In the genomic region with DNA sequence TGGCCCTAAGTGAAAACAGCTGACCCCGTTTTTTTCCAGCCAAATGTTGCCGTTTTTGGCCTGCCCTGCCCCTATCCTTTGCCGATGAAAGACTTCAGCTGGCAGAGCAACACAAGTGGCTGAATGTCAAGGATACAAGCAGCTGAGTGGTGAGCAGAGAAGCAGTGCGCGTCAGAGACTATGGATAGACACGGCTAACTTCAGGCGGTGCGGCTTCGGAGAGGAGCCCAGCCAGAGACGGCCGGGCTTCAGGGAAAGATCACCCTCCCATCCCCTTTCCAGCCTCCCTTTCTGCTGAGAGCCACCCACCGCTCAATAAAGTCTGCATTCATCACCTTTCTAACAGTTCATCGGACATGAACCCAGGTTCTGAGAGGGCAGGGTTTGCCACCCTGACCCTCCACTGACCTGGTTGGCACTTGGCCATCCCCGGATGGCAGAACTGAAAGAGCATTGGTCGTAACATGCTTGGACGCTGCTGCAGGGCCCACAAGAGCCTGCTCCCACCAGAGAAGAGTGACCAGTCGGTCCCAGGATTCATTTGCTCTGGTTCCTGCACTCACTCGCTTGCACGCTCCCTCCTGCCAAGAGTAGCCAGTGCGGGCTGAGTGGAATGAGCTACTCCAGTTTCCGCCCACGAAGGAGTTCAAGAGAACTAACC, we compare ENCODE assay signal across 13 cellular contexts.
DNase-seq lines count a peak whose midpoint lies in the region; ATAC-seq and TF ChIP-seq lines count a peak whose summit lies in the region.
"Had no signal": no experiment of that assay in that cellular context is flagged by ENCODE, and none has a peak within 500 bp of the region (broad histone marks: within the 10 kb centered on the region; RNA-seq: fewer than 3 reads in every experiment).

No MANE protein-coding gene starts in this region.

- no peak for TF ChIP-seq POLR2A in ovary (IDR thresholded peaks at IDR 0.05)

- POLR2A ChIA-PET in naive thymus-derived CD8-positive, alpha-beta T cell (lab: Charles Lee): no interaction called here

- no peaks in the 10 kb centered on the region for H3K27me3 Mint-ChIP-seq in activated T-helper 17 cell treated with anti-CD3 and anti-CD28 coated beads, Interleukin-2, amount 50 U/mL, for 72 hours
- no peaks in the 10 kb centered on the region for H3K27me3 Mint-ChIP-seq in naive thymus-derived CD8-positive, alpha-beta T cell
- H3K27me3 Mint-ChIP-seq: activated CD4-positive, alpha-beta T cell treated with anti-CD3 and anti-CD28 coated beads for 36 hours; dendritic cell treated with granulocyte-macrophage colony-stimulating factor and Interleukin-4, amounts not matched to agents 40 ng/mL and 50 ng/mL, for 4 days had no signal

- no peak overlapping the region for H3K27ac Mint-ChIP-seq in activated T-helper 17 cell treated with anti-CD3 and anti-CD28 coated beads, Interleukin-2, amount 50 U/mL, for 72 hours
- H3K27ac Mint-ChIP-seq in naive thymus-derived CD8-positive, alpha-beta T cell: peak overlapping the region in 1 of 10 donors; percentile 60
- H3K27ac Mint-ChIP-seq: activated CD4-positive, alpha-beta T cell treated with anti-CD3 and anti-CD28 coated beads for 36 hours; dendritic cell treated with granulocyte-macrophage colony-stimulating factor and Interleukin-4, amounts not matched to agents 40 ng/mL and 50 ng/mL, for 4 days had no signal

- peak overlapping the region in 1 of 2 donors; percentile 74 for H3K27ac ChIP-seq in ovary
- H3K27ac ChIP-seq: BLaER1 had no signal

- peaks cover 2% of the 10 kb centered on the region for H3K4me1 ChIP-seq in ovary (ENCODE audit: insufficient read depth)
- H3K4me1 ChIP-seq: BLaER1 had no signal

- H3K4me3 Mint-ChIP-seq in activated T-helper 17 cell treated with anti-CD3 and anti-CD28 coated beads, Interleukin-2, amount 50 U/mL, for 72 hours: no peak overlapping the region
- no peak overlapping the region for H3K4me3 Mint-ChIP-seq in naive thymus-derived CD8-positive, alpha-beta T cell
- H3K4me3 Mint-ChIP-seq: activated CD4-positive, alpha-beta T cell treated with anti-CD3 and anti-CD28 coated beads for 36 hours; dendritic cell treated with granulocyte-macrophage colony-stimulating factor and Interleukin-4, amounts not matched to agents 40 ng/mL and 50 ng/mL, for 4 days had no signal

- no peaks in the 10 kb centered on the region for H3K36me3 ChIP-seq in ovary
- H3K36me3 ChIP-seq: BLaER1 had no signal

- no peaks in the 10 kb centered on the region for H3K4me1 Mint-ChIP-seq in activated T-helper 17 cell treated with anti-CD3 and anti-CD28 coated beads, Interleukin-2, amount 50 U/mL, for 72 hours
- H3K4me1 Mint-ChIP-seq in naive thymus-derived CD8-positive, alpha-beta T cell: no peaks in the 10 kb centered on the region
- H3K4me1 Mint-ChIP-seq: activated CD4-positive, alpha-beta T cell treated with anti-CD3 and anti-CD28 coated beads for 36 hours had no signal

- no peak for TF ChIP-seq EP300 in ovary (IDR thresholded peaks at IDR 0.05)

- H3K9me3 ChIP-seq in ovary: no peaks in the 10 kb centered on the region
- H3K9me3 ChIP-seq: BLaER1 had no signal

- no peaks in the 10 kb centered on the region for H3K9me3 Mint-ChIP-seq in activated T-helper 17 cell treated with anti-CD3 and anti-CD28 coated beads, Interleukin-2, amount 50 U/mL, for 72 hours
- peaks cover 0 to 9% (median 0%) of the 10 kb centered on the region in 9 donors for H3K9me3 Mint-ChIP-seq in naive thymus-derived CD8-positive, alpha-beta T cell
- H3K9me3 Mint-ChIP-seq: dendritic cell treated with granulocyte-macrophage colony-stimulating factor and Interleukin-4, amounts not matched to agents 40 ng/mL and 50 ng/mL, for 4 days had no signal

- no peaks in the 10 kb centered on the region for H3K27me3 ChIP-seq in ovary

- WGBS in ovary, 3 donors: 42 to 50% (median 49%) methylated on average over 22 of the region's 22 CpGs

- TF ChIP-seq CTCF in AG10803 (conservative IDR thresholded peaks at IDR 0.05; ENCODE audit: low read length) (no peak), ovary (IDR thresholded peaks at IDR 0.05) (no peak)

- intact Hi-C loops in left cardiac atrium (cut with DNase I) (no loop called here), ovary (cut with DNase I) (no loop called here)

- no peaks in the 10 kb centered on the region for H3K36me3 Mint-ChIP-seq in activated T-helper 17 cell treated with anti-CD3 and anti-CD28 coated beads, Interleukin-2, amount 50 U/mL, for 72 hours (ENCODE audit: low read depth)
- H3K36me3 Mint-ChIP-seq in naive thymus-derived CD8-positive, alpha-beta T cell: peaks cover 0 to 4% (median 0%) of the 10 kb centered on the region in 3 donors

- peak; percentile 20 for DNase-seq in AG10803 (ENCODE audit: low read depth)
- DNase-seq in left cardiac atrium: peak; percentile 49
- DNase-seq in ovary: peak; percentile 68 to 77 (median 74)
- DNase-seq in NCI-H2029 (lab: John Stamatoyannopoulos, UW): no peak
- no peak for DNase-seq in naive thymus-derived CD8-positive, alpha-beta T cell
- DNase-seq: activated CD4-positive, alpha-beta T cell treated with anti-CD3 and anti-CD28 coated beads for 36 hours; Karpas-422; stimulated activated naive CD4-positive, alpha-beta T cell treated with Interleukin-2 at 50 U/mL for 16 hours had no signal

- peak; percentile 93 for ATAC-seq in SK-N-SH treated with all-trans-retinoic acid at 6 μM for 48 hours
- peak; percentile 89 to 97 for ATAC-seq in left cardiac atrium
- ATAC-seq in activated T-helper 17 cell treated with anti-CD3 and anti-CD28 coated beads, Interleukin-2, amount 50 U/mL, for 72 hours (replicated peaks): no peak
- no peak for ATAC-seq in GM21360 (IDR thresholded peaks at IDR 0.05; ENCODE audit: unreplicated experiment)
- ATAC-seq in naive thymus-derived CD8-positive, alpha-beta T cell: no peak
- ATAC-seq: activated CD4-positive, alpha-beta T cell treated with anti-CD3 and anti-CD28 coated beads for 36 hours had no signal

- H3K4me3 ChIP-seq in AG10803 (ENCODE audit: low read length) (peak overlapping the region; percentile 20; the same call in 1 of the 2 replicates), ovary (peak overlapping the region; percentile 10)
- H3K4me3 ChIP-seq: BLaER1 had no signal

TF ChIP-seq in SK-N-SH treated with all-trans-retinoic acid at 6 μM for 48 hours, 23 proteins besides CTCF, POLR2A, EP300 and RAD21 (continues in another document):
- TF ChIP-seq RARB (CRISPR knock-in tag; IDR thresholded peaks at IDR 0.05) (no peak), ZNF565 (CRISPR knock-in tag; conservative IDR thresholded peaks at IDR 0.05; ENCODE audit: low read depth) (no peak), ESRRG (CRISPR knock-in tag; IDR thresholded peaks at IDR 0.05) (no peak), OSR1 (CRISPR knock-in tag; IDR thresholded peaks at IDR 0.05) (no peak), TCF4 (CRISPR knock-in tag; IDR thresholded peaks at IDR 0.05; ENCODE audit: borderline replicate concordance) (peak; percentile 49; the same call in 1 of the 2 replicates), ZNF8 (CRISPR knock-in tag; IDR thresholded peaks at IDR 0.05) (no peak)
- TF ChIP-seq, protein P1, sequence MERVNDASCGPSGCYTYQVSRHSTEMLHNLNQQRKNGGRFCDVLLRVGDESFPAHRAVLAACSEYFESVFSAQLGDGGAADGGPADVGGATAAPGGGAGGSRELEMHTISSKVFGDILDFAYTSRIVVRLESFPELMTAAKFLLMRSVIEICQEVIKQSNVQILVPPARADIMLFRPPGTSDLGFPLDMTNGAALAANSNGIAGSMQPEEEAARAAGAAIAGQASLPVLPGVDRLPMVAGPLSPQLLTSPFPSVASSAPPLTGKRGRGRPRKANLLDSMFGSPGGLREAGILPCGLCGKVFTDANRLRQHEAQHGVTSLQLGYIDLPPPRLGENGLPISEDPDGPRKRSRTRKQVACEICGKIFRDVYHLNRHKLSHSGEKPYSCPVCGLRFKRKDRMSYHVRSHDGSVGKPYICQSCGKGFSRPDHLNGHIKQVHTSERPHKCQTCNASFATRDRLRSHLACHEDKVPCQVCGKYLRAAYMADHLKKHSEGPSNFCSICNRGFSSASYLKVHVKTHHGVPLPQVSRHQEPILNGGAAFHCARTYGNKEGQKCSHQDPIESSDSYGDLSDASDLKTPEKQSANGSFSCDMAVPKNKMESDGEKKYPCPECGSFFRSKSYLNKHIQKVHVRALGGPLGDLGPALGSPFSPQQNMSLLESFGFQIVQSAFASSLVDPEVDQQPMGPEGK (CRISPR knock-in tag; IDR thresholded peaks at IDR 0.05; ENCODE audit: borderline replicate concordance): no peak
- TF ChIP-seq, protein P2, sequence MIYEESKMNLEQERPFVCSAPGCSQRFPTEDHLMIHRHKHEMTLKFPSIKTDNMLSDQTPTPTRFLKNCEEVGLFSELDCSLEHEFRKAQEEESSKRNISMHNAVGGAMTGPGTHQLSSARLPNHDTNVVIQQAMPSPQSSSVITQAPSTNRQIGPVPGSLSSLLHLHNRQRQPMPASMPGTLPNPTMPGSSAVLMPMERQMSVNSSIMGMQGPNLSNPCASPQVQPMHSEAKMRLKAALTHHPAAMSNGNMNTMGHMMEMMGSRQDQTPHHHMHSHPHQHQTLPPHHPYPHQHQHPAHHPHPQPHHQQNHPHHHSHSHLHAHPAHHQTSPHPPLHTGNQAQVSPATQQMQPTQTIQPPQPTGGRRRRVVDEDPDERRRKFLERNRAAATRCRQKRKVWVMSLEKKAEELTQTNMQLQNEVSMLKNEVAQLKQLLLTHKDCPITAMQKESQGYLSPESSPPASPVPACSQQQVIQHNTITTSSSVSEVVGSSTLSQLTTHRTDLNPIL (CRISPR knock-in tag; IDR thresholded peaks at IDR 0.05; ENCODE audit: low read depth): no peak
- TF ChIP-seq, protein P3, sequence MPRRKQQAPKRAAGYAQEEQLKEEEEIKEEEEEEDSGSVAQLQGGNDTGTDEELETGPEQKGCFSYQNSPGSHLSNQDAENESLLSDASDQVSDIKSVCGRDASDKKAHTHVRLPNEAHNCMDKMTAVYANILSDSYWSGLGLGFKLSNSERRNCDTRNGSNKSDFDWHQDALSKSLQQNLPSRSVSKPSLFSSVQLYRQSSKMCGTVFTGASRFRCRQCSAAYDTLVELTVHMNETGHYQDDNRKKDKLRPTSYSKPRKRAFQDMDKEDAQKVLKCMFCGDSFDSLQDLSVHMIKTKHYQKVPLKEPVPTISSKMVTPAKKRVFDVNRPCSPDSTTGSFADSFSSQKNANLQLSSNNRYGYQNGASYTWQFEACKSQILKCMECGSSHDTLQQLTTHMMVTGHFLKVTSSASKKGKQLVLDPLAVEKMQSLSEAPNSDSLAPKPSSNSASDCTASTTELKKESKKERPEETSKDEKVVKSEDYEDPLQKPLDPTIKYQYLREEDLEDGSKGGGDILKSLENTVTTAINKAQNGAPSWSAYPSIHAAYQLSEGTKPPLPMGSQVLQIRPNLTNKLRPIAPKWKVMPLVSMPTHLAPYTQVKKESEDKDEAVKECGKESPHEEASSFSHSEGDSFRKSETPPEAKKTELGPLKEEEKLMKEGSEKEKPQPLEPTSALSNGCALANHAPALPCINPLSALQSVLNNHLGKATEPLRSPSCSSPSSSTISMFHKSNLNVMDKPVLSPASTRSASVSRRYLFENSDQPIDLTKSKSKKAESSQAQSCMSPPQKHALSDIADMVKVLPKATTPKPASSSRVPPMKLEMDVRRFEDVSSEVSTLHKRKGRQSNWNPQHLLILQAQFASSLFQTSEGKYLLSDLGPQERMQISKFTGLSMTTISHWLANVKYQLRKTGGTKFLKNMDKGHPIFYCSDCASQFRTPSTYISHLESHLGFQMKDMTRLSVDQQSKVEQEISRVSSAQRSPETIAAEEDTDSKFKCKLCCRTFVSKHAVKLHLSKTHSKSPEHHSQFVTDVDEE (CRISPR knock-in tag; IDR thresholded peaks at IDR 0.05): no peak; the same call in 1 of the 2 replicates

Comparison
In these comparisons a context has a peak if more than half of its experiments do, and no peak if none do; other contexts are left out.
1. DNase-seq: peak in AG10803 (single experiment), left cardiac atrium (single experiment) and ovary (5 of 5); none in NCI-H2029 (single experiment) and naive thymus-derived CD8-positive, alpha-beta T cell (0 of 10).
2. ATAC-seq: peak in SK-N-SH treated with all-trans-retinoic acid at 6 μM for 48 hours (single experiment) and left cardiac atrium (2 of 2); none in activated T-helper 17 cell treated with anti-CD3 and anti-CD28 coated beads, Interleukin-2, amount 50 U/mL, for 72 hours (single experiment), GM21360 (single experiment) and naive thymus-derived CD8-positive, alpha-beta T cell (0 of 2).